13 cellular contexts compared by ENCODE assay signal in genomic region chr20:59825944-59826759, GRCh38.
DNase-seq lines count a peak whose midpoint lies in the region; ATAC-seq and TF ChIP-seq lines count a peak whose summit lies in the region.
"Had no signal": no experiment of that assay in that cellular context is flagged by ENCODE, and none has a peak within 500 bp of the region (broad histone marks: within the 10 kb centered on the region; RNA-seq: fewer than 3 reads in every experiment).

No MANE protein-coding gene starts in this region.

- TF ChIP-seq CTCF in Calu3 (IDR thresholded peaks at IDR 0.05; ENCODE audit: unreplicated experiment) (no peak), mammary epithelial cell (conservative IDR thresholded peaks at IDR 0.05 in 1 of 2, IDR thresholded peaks at IDR 0.05 in 1 of 2; ENCODE audit: extremely low read depth in 1 of 2, insufficient read depth in 1 of 2, low read depth in 1 of 2, low read length in 2 of 2) (no peak), mucosa of descending colon (IDR thresholded peaks at IDR 0.05) (no peak)

- H3K27ac ChIP-seq in mammary epithelial cell (ENCODE audit: insufficient read depth, low read depth, low read length) = no peak overlapping the region

- ATAC-seq in mucosa of descending colon (peak; percentile 91), HG03095 (IDR thresholded peaks at IDR 0.05; ENCODE audit: unreplicated experiment) (no peak)
- ATAC-seq: GM12878, GM23338 had no signal

- H3K4me2 ChIP-seq in mammary epithelial cell (ENCODE audit: insufficient read depth, low read depth, low read length) = no peak overlapping the region
- H3K4me2 ChIP-seq: GM23338 had no signal

- no peaks in the 10 kb centered on the region for H4K20me1 ChIP-seq in mammary epithelial cell (ENCODE audit: insufficient read depth, low read length)

- peaks cover 20% of the 10 kb centered on the region for H3K36me3 Mint-ChIP-seq in Calu3 (ENCODE audit: insufficient read depth, unreplicated experiment)

- intact Hi-C loops in Calu3 (cut with micrococcal nuclease; ENCODE audit: unreplicated experiment) = loop anchor here (2.0 kb wide), 1 partner anchor 43 kb away; no protein-coding TSS in a partner anchor
- intact Hi-C loops in mammary epithelial cell (cut with micrococcal nuclease) = no loop called here
- intact Hi-C loops in mucosa of descending colon (cut with DNase I, micrococcal nuclease) = no loop called here

- H3K36me3 ChIP-seq in mammary epithelial cell (ENCODE audit: insufficient read depth, low read length) (no peaks in the 10 kb centered on the region), mucosa of descending colon (ENCODE audit: low read depth) (no peaks in the 10 kb centered on the region)
- H3K36me3 ChIP-seq: BE2C had no signal

- peaks cover 57% of the 10 kb centered on the region for H3K4me1 Mint-ChIP-seq in Calu3 (ENCODE audit: low read depth, unreplicated experiment)

- no TSS peak for BruUV-seq in Calu3 (replicated peaks; lab: Mats Ljungman, UMichigan)
- no TSS peak for BruUV-seq in mammary epithelial cell (replicated peaks; lab: Mats Ljungman, UMichigan)

- no peak overlapping the region for H3K9ac ChIP-seq in mammary epithelial cell (ENCODE audit: insufficient read depth, low read length)

- CTCF ChIA-PET in Calu3 (lab: Charles Lee) = no interaction called here
- CTCF ChIA-PET in mammary epithelial cell (lab: Charles Lee; ENCODE audit: low non-redundant PET) = no interaction called here

- peak overlapping the region; percentile 8 for H3K4me3 Mint-ChIP-seq in Calu3 (ENCODE audit: low read depth, unreplicated experiment)
- H3K4me3 Mint-ChIP-seq: GM23338 had no signal

- H3K4me1 ChIP-seq in mammary epithelial cell (ENCODE audit: insufficient read depth, low read length) = peaks cover 38% of the 10 kb centered on the region
- no peaks in the 10 kb centered on the region for H3K4me1 ChIP-seq in mucosa of descending colon (ENCODE audit: low read depth)
- H3K4me1 ChIP-seq: BE2C had no signal

- dilution Hi-C loops in mammary epithelial cell (cut with HindIII; ENCODE audit: low sequenced_read_pairs) = no loop called here

- no peaks in the 10 kb centered on the region for H3K79me2 ChIP-seq in mammary epithelial cell (ENCODE audit: insufficient read depth, low read length)

- H3K9me3 ChIP-seq in mammary epithelial cell (replicated peaks; ENCODE audit: insufficient read depth, low read length) (no peaks in the 10 kb centered on the region), mucosa of descending colon (no peaks in the 10 kb centered on the region)
- H3K9me3 ChIP-seq: BE2C had no signal

- no peaks in the 10 kb centered on the region for H3K9me3 Mint-ChIP-seq in Calu3 (ENCODE audit: low read depth, unreplicated experiment)
- H3K9me3 Mint-ChIP-seq: GM23338, nephron had no signal

- H2AFZ ChIP-seq in mammary epithelial cell (ENCODE audit: low read depth, low read length) = no peak overlapping the region
- H2AFZ ChIP-seq: GM23338 had no signal

- WGBS in mammary epithelial cell (ENCODE audit: low coverage, missing lambda C conversion rate) = 70% methylated on average over 5 of the region's 11 CpGs

- in situ Hi-C loops in mammary epithelial cell (cut with MboI; ENCODE audit: low sequenced_read_pairs in 2 of 2) = no loop called here

- DNase-seq in Calu3 (peak; percentile 93), NCI-H146 treated with DMSO at 0.1 percent for 48 hours (lab: John Stamatoyannopoulos, UW; ENCODE audit: unreplicated experiment) (peak; percentile 97), mammary epithelial cell (peak; percentile 80), mucosa of descending colon (peak; percentile 77 to 91 (median 84)), T-helper 2 cell (no peak), iPS-NIHi7 (ENCODE audit: extremely low spot score) (no peak), MV-4-11 (lab: John Stamatoyannopoulos, UW) (no peak)
- DNase-seq: activated CD4-positive, alpha-beta T cell treated with anti-CD3 and anti-CD28 coated beads, Interleukin-2, amount 50 U/mL, for 4 hours; BE2C had no signal

- no peaks in the 10 kb centered on the region for H3K27me3 ChIP-seq in mammary epithelial cell (ENCODE audit: insufficient read depth, low read length)
- H3K27me3 ChIP-seq: BE2C had no signal

- H3K4me3 ChIP-seq in mammary epithelial cell (replicated peaks in 1 of 3; ENCODE audit: insufficient read depth in 1 of 3, low read depth in 2 of 3, low read length in 3 of 3) (no peak overlapping the region), mucosa of descending colon (no peak overlapping the region)
- H3K4me3 ChIP-seq: GM12878, GM23338 had no signal

- H3K27me3 Mint-ChIP-seq in Calu3 (ENCODE audit: unreplicated experiment) = no peaks in the 10 kb centered on the region

- H3K27ac Mint-ChIP-seq in Calu3 (ENCODE audit: unreplicated experiment) = peak overlapping the region; percentile 53
- H3K27ac Mint-ChIP-seq: GM23338 had no signal

Comparison
In these comparisons a context has a peak if more than half of its experiments do, and no peak if none do; other contexts are left out.
1. DNase-seq: peak in Calu3 (single experiment), NCI-H146 treated with DMSO at 0.1 percent for 48 hours (single experiment), mammary epithelial cell (single experiment) and mucosa of descending colon (3 of 3); none in T-helper 2 cell (0 of 5), iPS-NIHi7 (single experiment) and MV-4-11 (single experiment).